Comparison of ENCODE assay signal across 42 cellular contexts in the genomic region with DNA sequence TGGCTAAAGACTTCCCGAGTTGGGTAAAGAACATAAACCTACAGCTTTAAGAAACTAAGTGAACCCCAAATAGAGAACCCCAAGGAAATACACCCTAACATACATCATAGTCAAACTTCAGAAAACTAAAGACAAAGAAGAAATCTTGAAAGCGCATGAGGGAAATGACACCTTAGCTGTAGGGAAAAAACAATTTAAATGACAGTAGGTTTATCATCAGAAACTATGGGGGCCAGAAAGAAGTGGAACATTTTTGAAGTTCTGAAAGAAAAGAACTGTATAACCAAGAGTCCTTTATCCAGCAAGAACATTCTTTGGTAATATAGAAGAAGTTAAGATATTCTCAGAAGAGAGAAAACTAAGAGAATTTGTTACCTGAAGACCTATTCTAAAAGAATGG. TPM values are rescaled to one million over a fixed set of nuclear protein-coding genes. Genes with fewer than 3 reads are reported as not detected.
"Had no signal": no experiment of that assay in that cellular context is flagged by ENCODE, and none has a peak within 500 bp of the region (broad histone marks: within the 10 kb centered on the region; RNA-seq: fewer than 3 reads in every experiment).

No MANE protein-coding gene starts in this region.

- H3K9me3 Mint-ChIP-seq: activated naive CD4-positive, alpha-beta T cell treated with anti-CD3 and anti-CD28 coated beads, Interleukin-2, amount 10 ng/mL, durations not matched to agents 7 days and 5 days had no signal

- H3K4me1 ChIP-seq: adrenal gland, ascending aorta, body of pancreas, breast epithelium had no signal

- FAIRE-seq: astrocyte, bronchial epithelial cell had no signal

- H3K36me3 ChIP-seq: adrenal gland, ascending aorta, brain microvascular endothelial cell, breast epithelium, cardiac muscle cell had no signal

- H3K36me3 Mint-ChIP-seq: activated naive CD4-positive, alpha-beta T cell treated with anti-CD3 and anti-CD28 coated beads, Interleukin-2, amount 10 ng/mL, durations not matched to agents 7 days and 5 days; activated naive CD8-positive, alpha-beta T cell treated with anti-CD3 and anti-CD28 coated beads, Interleukin-2, amount 10 ng/mL, durations not matched to agents 7 days and 5 days; brain had no signal

- ATAC-seq: activated naive CD4-positive, alpha-beta T cell treated with anti-CD3 and anti-CD28 coated beads, Interleukin-2, amount 50 U/mL, for 72 hours; activated naive CD8-positive, alpha-beta T cell treated with anti-CD3 and anti-CD28 coated beads, Interleukin-2, amount 50 U/mL, for 24 hours; activated T-cell treated with anti-CD3 and anti-CD28 coated beads, Interleukin-2, amount 50 U/mL, for 4 hours; activated T-cell treated with anti-CD3 and anti-CD28 coated beads, Interleukin-2, amount 50 U/mL, for 72 hours; activated T-helper 17 cell treated with anti-CD3 and anti-CD28 coated beads, Interleukin-2, amount 50 U/mL, for 72 hours; body of pancreas had no signal

- H3K9me3 ChIP-seq: adrenal gland, body of pancreas had no signal

- H3K27ac ChIP-seq: adrenal gland, ascending aorta, body of pancreas, brain microvascular endothelial cell, breast epithelium, cardiac muscle cell had no signal

- H3K27ac Mint-ChIP-seq: activated naive CD4-positive, alpha-beta T cell treated with anti-CD3 and anti-CD28 coated beads for 36 hours; activated naive CD4-positive, alpha-beta T cell treated with anti-CD3 and anti-CD28 coated beads, Interleukin-2, amount 10 ng/mL, durations not matched to agents 7 days and 5 days; activated naive CD4-positive, alpha-beta T cell treated with anti-CD3 and anti-CD28 coated beads, Interleukin-2, amount 50 U/mL, for 24 hours; activated naive CD4-positive, alpha-beta T cell treated with anti-CD3 and anti-CD28 coated beads, Interleukin-2, amount 50 U/mL, for 72 hours; activated naive CD8-positive, alpha-beta T cell; activated naive CD8-positive, alpha-beta T cell treated with anti-CD3 and anti-CD28 coated beads for 36 hours; activated naive CD8-positive, alpha-beta T cell treated with anti-CD3 and anti-CD28 coated beads, Interleukin-2, amount 10 ng/mL, durations not matched to agents 7 days and 5 days; activated naive CD8-positive, alpha-beta T cell treated with anti-CD3 and anti-CD28 coated beads, Interleukin-2, amount 50 U/mL, for 24 hours; activated T-cell treated with anti-CD3 and anti-CD28 coated beads, Interleukin-2, amount 50 U/mL, for 72 hours; activated T-helper 1 cell treated with anti-CD3 and anti-CD28 coated beads, Interleukin-12 subunit alpha, Interleukin-12 subunit beta, Interleukin-2, Interleukin-4 antibody, amounts not matched to agents 30 ng/mL and 10 ng/mL and 1 ng/mL, durations not matched to agents 14 hours and 24 hours and 36 hours; activated T-helper 17 cell treated with anti-CD3 and anti-CD28 coated beads, Interleukin-2, amount 50 U/mL, for 72 hours; activated T-helper 2 cell treated with anti-CD3 and anti-CD28 coated beads, Interferon-gamma antibody, Interleukin-2, Interleukin-4, amounts not matched to agents 10 μg/mL and 5 μg/mL and 100 μg/mL, durations not matched to agents 14 hours and 24 hours and 36 hours; brain had no signal

- DNase-seq: activated effector memory CD4-positive, alpha-beta T cell treated with anti-CD3 and anti-CD28 coated beads, Interleukin-2, amount 50 U/mL, for 16 hours; activated effector memory CD4-positive, alpha-beta T cell treated with Interleukin-2 at 50 U/mL for 16 hours; activated gamma-delta T cell; activated gamma-delta T cell treated with Interleukin-2 at 50 U/mL for 16 hours; activated naive CD4-positive, alpha-beta T cell; activated naive CD4-positive, alpha-beta T cell treated with anti-CD3 and anti-CD28 coated beads for 36 hours; activated naive CD4-positive, alpha-beta T cell treated with anti-CD3 and anti-CD28 coated beads, Interleukin-2, amount 10 ng/mL, durations not matched to agents 7 days and 5 days; activated naive CD4-positive, alpha-beta T cell treated with anti-CD3 and anti-CD28 coated beads, Interleukin-2, amount 50 U/mL, for 16 hours; activated naive CD4-positive, alpha-beta T cell treated with Interleukin-2 at 50 U/mL for 16 hours; activated naive CD8-positive, alpha-beta T cell treated with anti-CD3 and anti-CD28 coated beads for 36 hours; activated naive CD8-positive, alpha-beta T cell treated with anti-CD3 and anti-CD28 coated beads, Interleukin-2, amount 10 ng/mL, durations not matched to agents 7 days and 5 days; activated naive CD8-positive, alpha-beta T cell treated with anti-CD3 and anti-CD28 coated beads, Interleukin-2, amount 50 U/mL, for 24 hours; activated T-cell treated with anti-CD3 and anti-CD28 coated beads, Interleukin-2, amount 50 U/mL, for 4 hours; activated T-cell treated with anti-CD3 and anti-CD28 coated beads, Interleukin-2, amount 50 U/mL, for 48 hours; activated T-cell treated with anti-CD3 and anti-CD28 coated beads, Interleukin-2, amount 50 U/mL, for 72 hours; adrenal gland; amniotic stem cell; amygdala; anterior cingulate cortex; aorta; body of pancreas; brain microvascular endothelial cell; caudate nucleus; central memory CD4-positive, alpha-beta T cell; cerebellar nuclear complex had no signal

- H3K4me3 Mint-ChIP-seq: activated naive CD4-positive, alpha-beta T cell treated with anti-CD3 and anti-CD28 coated beads for 36 hours; activated naive CD4-positive, alpha-beta T cell treated with anti-CD3 and anti-CD28 coated beads, Interleukin-2, amount 10 ng/mL, durations not matched to agents 7 days and 5 days; activated naive CD4-positive, alpha-beta T cell treated with anti-CD3 and anti-CD28 coated beads, Interleukin-2, amount 50 U/mL, for 24 hours; activated naive CD8-positive, alpha-beta T cell; activated naive CD8-positive, alpha-beta T cell treated with anti-CD3 and anti-CD28 coated beads for 36 hours; activated naive CD8-positive, alpha-beta T cell treated with anti-CD3 and anti-CD28 coated beads, Interleukin-2, amount 10 ng/mL, durations not matched to agents 7 days and 5 days; activated naive CD8-positive, alpha-beta T cell treated with anti-CD3 and anti-CD28 coated beads, Interleukin-2, amount 50 U/mL, for 24 hours; activated T-cell treated with anti-CD3 and anti-CD28 coated beads, Interleukin-2, amount 50 U/mL, for 4 hours; activated T-cell treated with anti-CD3 and anti-CD28 coated beads, Interleukin-2, amount 50 U/mL, for 72 hours; activated T-helper 1 cell treated with anti-CD3 and anti-CD28 coated beads, Interleukin-12 subunit alpha, Interleukin-12 subunit beta, Interleukin-2, Interleukin-4 antibody, amounts not matched to agents 30 ng/mL and 10 ng/mL and 1 ng/mL, durations not matched to agents 14 hours and 24 hours and 36 hours; activated T-helper 17 cell treated with anti-CD3 and anti-CD28 coated beads, Interleukin-2, amount 50 U/mL, for 72 hours; brain; central memory CD8-positive, alpha-beta T cell had no signal

- H3K4me3 ChIP-seq: adrenal gland, ascending aorta, body of pancreas, breast epithelium, cardiac muscle cell had no signal

- H3K4me1 Mint-ChIP-seq: activated naive CD4-positive, alpha-beta T cell treated with anti-CD3 and anti-CD28 coated beads, Interleukin-2, amount 10 ng/mL, durations not matched to agents 7 days and 5 days; activated naive CD4-positive, alpha-beta T cell treated with anti-CD3 and anti-CD28 coated beads, Interleukin-2, amount 50 U/mL, for 24 hours; activated naive CD8-positive, alpha-beta T cell treated with anti-CD3 and anti-CD28 coated beads for 36 hours; activated naive CD8-positive, alpha-beta T cell treated with anti-CD3 and anti-CD28 coated beads, Interleukin-2, amount 10 ng/mL, durations not matched to agents 7 days and 5 days; activated naive CD8-positive, alpha-beta T cell treated with anti-CD3 and anti-CD28 coated beads, Interleukin-2, amount 50 U/mL, for 24 hours; activated T-helper 17 cell treated with anti-CD3 and anti-CD28 coated beads, Interleukin-2, amount 50 U/mL, for 72 hours; brain; central memory CD8-positive, alpha-beta T cell had no signal

- H3K27me3 ChIP-seq: adrenal gland, ascending aorta, body of pancreas, brain microvascular endothelial cell, breast epithelium, cardiac muscle cell had no signal

RNA-seq across cellular contexts. Expression of a gene that starts 15.5 kb away (rescaled TPM):
- total RNA-seq: activated naive CD4-positive, alpha-beta T cell treated with anti-CD3 and anti-CD28 coated beads for 36 hours; activated naive CD4-positive, alpha-beta T cell treated with anti-CD3 and anti-CD28 coated beads, Interleukin-2, amount 50 U/mL, for 72 hours; activated naive CD8-positive, alpha-beta T cell treated with anti-CD3 and anti-CD28 coated beads for 36 hours; activated naive CD8-positive, alpha-beta T cell treated with anti-CD3 and anti-CD28 coated beads, Interleukin-2, amount 10 ng/mL, durations not matched to agents 7 days and 5 days; activated T-cell treated with anti-CD3 and anti-CD28 coated beads, Interleukin-2, amount 50 U/mL, for 4 hours; activated T-cell treated with anti-CD3 and anti-CD28 coated beads, Interleukin-2, amount 50 U/mL, for 72 hours; activated T-helper 1 cell treated with anti-CD3 and anti-CD28 coated beads, Interleukin-12 subunit alpha, Interleukin-12 subunit beta, Interleukin-2, Interleukin-4 antibody, amounts not matched to agents 30 ng/mL and 10 ng/mL and 1 ng/mL, durations not matched to agents 14 hours and 24 hours and 36 hours; activated T-helper 17 cell treated with anti-CD3 and anti-CD28 coated beads, Interleukin-2, amount 50 U/mL, for 72 hours; activated T-helper 2 cell treated with anti-CD3 and anti-CD28 coated beads, Interferon-gamma antibody, Interleukin-2, Interleukin-4, amounts not matched to agents 10 μg/mL and 5 μg/mL and 100 μg/mL, durations not matched to agents 14 hours and 24 hours and 36 hours; adrenal gland; aorta; ascending aorta; astrocyte; breast epithelium; bronchial epithelial cell; cardiac muscle cell; cardiac septum; cerebellum; chondrocyte had no signal
- polyA plus RNA-seq: adipose tissue, adrenal gland, cardiac muscle cell had no signal

RNA-seq across cellular contexts. Expression of a gene that starts 38.7 kb away (rescaled TPM):
- total RNA-seq: activated naive CD4-positive, alpha-beta T cell treated with anti-CD3 and anti-CD28 coated beads for 36 hours; activated naive CD4-positive, alpha-beta T cell treated with anti-CD3 and anti-CD28 coated beads, Interleukin-2, amount 50 U/mL, for 72 hours; activated naive CD8-positive, alpha-beta T cell treated with anti-CD3 and anti-CD28 coated beads for 36 hours; activated T-cell treated with anti-CD3 and anti-CD28 coated beads, Interleukin-2, amount 50 U/mL, for 72 hours; activated T-helper 1 cell treated with anti-CD3 and anti-CD28 coated beads, Interleukin-12 subunit alpha, Interleukin-12 subunit beta, Interleukin-2, Interleukin-4 antibody, amounts not matched to agents 30 ng/mL and 10 ng/mL and 1 ng/mL, durations not matched to agents 14 hours and 24 hours and 36 hours; activated T-helper 2 cell treated with anti-CD3 and anti-CD28 coated beads, Interferon-gamma antibody, Interleukin-2, Interleukin-4, amounts not matched to agents 10 μg/mL and 5 μg/mL and 100 μg/mL, durations not matched to agents 14 hours and 24 hours and 36 hours; bronchial epithelial cell; cardiac muscle cell had no signal
